In the genomic region with DNA sequence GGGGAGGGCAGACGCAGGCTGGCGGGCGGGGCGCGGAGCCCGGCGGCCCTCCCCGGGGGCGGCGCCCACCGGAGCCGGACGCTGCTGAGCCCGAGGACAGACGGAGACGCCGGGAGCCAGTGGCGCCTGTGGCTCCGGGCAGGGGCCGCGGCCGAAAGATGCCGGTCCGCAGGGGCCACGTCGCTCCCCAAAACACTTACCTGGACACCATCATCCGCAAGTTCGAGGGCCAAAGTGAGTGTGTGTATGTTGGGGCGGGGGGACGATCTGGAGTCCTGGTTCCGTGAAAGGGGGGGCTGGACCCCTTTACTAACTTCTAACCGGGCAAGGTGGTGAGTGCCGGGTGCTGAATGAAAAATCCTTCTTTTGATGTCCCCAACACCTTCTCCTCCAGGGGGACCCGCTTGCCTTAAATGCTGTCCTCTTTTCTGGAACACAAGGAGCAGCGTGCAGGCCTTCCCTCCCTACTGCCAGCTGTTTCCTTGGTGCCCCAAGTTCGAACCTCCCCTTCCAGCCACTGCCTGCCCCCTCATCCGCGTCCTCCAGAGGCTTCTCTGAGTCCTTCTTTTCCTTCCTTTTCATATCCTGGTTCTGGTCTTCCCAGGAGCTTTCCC, we compare ENCODE assay signal across 11 cellular contexts. TPM values are rescaled to one million over a fixed set of nuclear protein-coding genes. Genes with fewer than 3 reads are reported as not detected.
DNase-seq lines count a peak whose midpoint lies in the region; ATAC-seq and TF ChIP-seq lines count a peak whose summit lies in the region.
"Had no signal": no experiment of that assay in that cellular context is flagged by ENCODE, and none has a peak within 500 bp of the region (broad histone marks: within the 10 kb centered on the region; RNA-seq: fewer than 3 reads in every experiment).

Gene KCNH6, plus strand, starts transcription at position 103 of the 614 bp plus-strand sequence. Its CDS starts 56 bp downstream, at position 159.

- ATAC-seq in HG03354 (IDR thresholded peaks at IDR 0.05; ENCODE audit: poor library complexity, severe bottlenecking, unreplicated experiment) (peak; percentile 10), natural killer cell (no peak)
- ATAC-seq in activated CD4-positive, CD25-positive, alpha-beta regulatory T cell treated with anti-CD3 and anti-CD28 coated beads, Interleukin-2, amount 50 U/mL, for 24 hours: no peak

- peak within 1 kb of the TSS; percentile 35 for H3K4me3 Mint-ChIP-seq in natural killer cell
- H3K4me3 Mint-ChIP-seq: activated B cell treated with CpG ODN at 0.5 μM for 24 hours, neural crest cell had no signal

- no peak for TF ChIP-seq CTCF in dorsolateral prefrontal cortex (IDR thresholded peaks at IDR 0.05 in 54 of 56, conservative IDR thresholded peaks at IDR 0.05 in 2 of 56; ENCODE audit: low read depth in 1 of 56, partially characterized antibody in 56 of 56)
- TF ChIP-seq CTCF in natural killer cell (IDR thresholded peaks at IDR 0.05): no peak

- H3K27me3 ChIP-seq in BLaER1 treated with 17β-estradiol and CSF1 and Interleukin-3, amounts not matched to agents 10 nM and 100 nM: peaks cover 0 to 6% (median 0%) of the 10 kb centered on the region in 11 experiments; a peak in 2 of 22 replicates
- peaks cover 0 to 5% (median 0%) of the 10 kb centered on the region in 45 donors for H3K27me3 ChIP-seq in dorsolateral prefrontal cortex

- H3K27ac ChIP-seq in BLaER1 treated with 17β-estradiol and CSF1 and Interleukin-3, amounts not matched to agents 10 nM and 100 nM: no peak within 1 kb of the TSS
- no peak within 1 kb of the TSS for H3K27ac ChIP-seq in dorsolateral prefrontal cortex

- H4K20me1 ChIP-seq in BLaER1 treated with 17β-estradiol and CSF1 and Interleukin-3, amounts not matched to agents 10 nM and 100 nM: peaks cover 0 to 66% (median 5%) of the 10 kb centered on the region in 11 experiments; a peak in 10 of 22 replicates

- H3K27ac Mint-ChIP-seq in natural killer cell: no peak within 1 kb of the TSS

- H3K4me1 ChIP-seq in BLaER1 treated with 17β-estradiol and CSF1 and Interleukin-3, amounts not matched to agents 10 nM and 100 nM: peaks cover 0 to 7% (median 0%) of the 10 kb centered on the region in 10 experiments; a peak in 3 of 20 replicates

- H3K27me3 Mint-ChIP-seq in natural killer cell (ENCODE audit: low read depth in 2 of 2): peaks cover 20 to 30% of the 10 kb centered on the region in 2 donors

- H3K9me3 ChIP-seq in BLaER1 treated with 17β-estradiol and CSF1 and Interleukin-3, amounts not matched to agents 10 nM and 100 nM (replicated peaks in 1 of 11): no peaks in the 10 kb centered on the region

- H3K36me3 Mint-ChIP-seq in natural killer cell: no peaks in the 10 kb centered on the region

- H3K4me2 ChIP-seq in BLaER1 treated with 17β-estradiol and CSF1 and Interleukin-3, amounts not matched to agents 10 nM and 100 nM: peak within 1 kb of the TSS in 10 of 11 experiments; percentile 35 to 63 (median 44); a peak in 14 of 22 replicates

- DNase-seq in dorsolateral prefrontal cortex: no peak
- DNase-seq in natural killer cell: no peak
- DNase-seq in head of caudate nucleus: no peak
- DNase-seq in T-helper 2 cell: no peak
- DNase-seq in T-helper 9 cell: no peak

- no peak within 1 kb of the TSS for H3K9ac ChIP-seq in BLaER1 treated with 17β-estradiol and CSF1 and Interleukin-3, amounts not matched to agents 10 nM and 100 nM

- intact Hi-C loops in dorsolateral prefrontal cortex (cut with DNase I): no loop called here
- intact Hi-C loops in natural killer cell (cut with micrococcal nuclease): no loop called here
- intact Hi-C loops in head of caudate nucleus (cut with DNase I): loop anchor here (10.0 kb wide), 1 partner anchor 79 kb away; the partner anchor contains the start of gene CYB561

- no peaks in the 10 kb centered on the region for H3K36me3 ChIP-seq in BLaER1 treated with 17β-estradiol and CSF1 and Interleukin-3, amounts not matched to agents 10 nM and 100 nM

- no peak within 1 kb of the TSS for H3K4me3 ChIP-seq in BLaER1 treated with 17β-estradiol and CSF1 and Interleukin-3, amounts not matched to agents 10 nM and 100 nM
- peak within 1 kb of the TSS in 38 of 59 donors; percentile 12 to 57 (median 34) for H3K4me3 ChIP-seq in dorsolateral prefrontal cortex

- H3K9me3 Mint-ChIP-seq in natural killer cell: no peaks in the 10 kb centered on the region
- H3K9me3 Mint-ChIP-seq: activated B cell treated with CpG ODN at 0.5 μM for 24 hours, neural crest cell had no signal

- peaks cover 0 to 11% of the 10 kb centered on the region in 2 donors for H3K4me1 Mint-ChIP-seq in natural killer cell
- H3K4me1 Mint-ChIP-seq: activated B cell treated with CpG ODN at 0.5 μM for 24 hours had no signal

RNA-seq across cellular contexts. Expression of gene KCNH6, which starts in this region (rescaled TPM):
- total RNA-seq in dorsolateral prefrontal cortex (1 to 10 TPM in 51 of 120 experiments, under 1 TPM in 69; 0.28 to 1.8 (median 0.97) TPM), natural killer cell (not detected)
- total RNA-seq: activated B cell treated with CpG ODN at 0.5 μM for 24 hours, Daoy had no signal

Comparison
In these comparisons a context has a peak if more than half of its experiments do, and no peak if none do; other contexts are left out.
1. H3K4me3 ChIP-seq: peak in dorsolateral prefrontal cortex (38 of 59); none in BLaER1 treated with 17β-estradiol and CSF1 and Interleukin-3, amounts not matched to agents 10 nM and 100 nM (0 of 10).